10 cellular contexts compared by ENCODE assay signal in genomic region chr4:127788517-127788916, GRCh38. TPM values are rescaled to one million over a fixed set of nuclear protein-coding genes. Genes with fewer than 3 reads are reported as not detected.
DNase-seq lines count a peak whose midpoint lies in the region; ATAC-seq, FAIRE-seq and TF ChIP-seq lines count a peak whose summit lies in the region.
"Had no signal": no experiment of that assay in that cellular context is flagged by ENCODE, and none has a peak within 500 bp of the region (broad histone marks: within the 10 kb centered on the region; RNA-seq: fewer than 3 reads in every experiment).

No MANE protein-coding gene starts in this region.

- no peaks in the 10 kb centered on the region for H3K9me3 Mint-ChIP-seq in CD8-positive, alpha-beta T cell
- no peaks in the 10 kb centered on the region for H3K9me3 Mint-ChIP-seq in naive thymus-derived CD8-positive, alpha-beta T cell
- H3K9me3 Mint-ChIP-seq: T-helper 1 cell treated with Interleukin-12 subunit alpha and Interleukin-12 subunit beta and Interleukin-4 antibody, amounts not matched to agents 30 μg/mL and 1 μg/mL, for 36 hours had no signal

- no peak overlapping the region for H3K4me3 Mint-ChIP-seq in CD8-positive, alpha-beta T cell
- no peak overlapping the region for H3K4me3 Mint-ChIP-seq in naive thymus-derived CD8-positive, alpha-beta T cell
- H3K4me3 Mint-ChIP-seq: naive thymus-derived CD4-positive, alpha-beta T cell; T-helper 1 cell treated with Interleukin-12 subunit alpha and Interleukin-12 subunit beta and Interleukin-4 antibody, amounts not matched to agents 30 μg/mL and 1 μg/mL, for 36 hours had no signal

- no peak overlapping the region for H3K27ac Mint-ChIP-seq in CD8-positive, alpha-beta T cell
- H3K27ac Mint-ChIP-seq in naive thymus-derived CD8-positive, alpha-beta T cell = no peak overlapping the region
- H3K27ac Mint-ChIP-seq: naive thymus-derived CD4-positive, alpha-beta T cell; T-helper 1 cell treated with Interleukin-12 subunit alpha and Interleukin-12 subunit beta and Interleukin-4 antibody, amounts not matched to agents 30 μg/mL and 1 μg/mL, for 36 hours had no signal

- peak; percentile 81 for ATAC-seq in HG02588 (IDR thresholded peaks at IDR 0.05; ENCODE audit: unreplicated experiment)
- ATAC-seq in left colon = peak; percentile 35
- ATAC-seq in CD8-positive, alpha-beta T cell = no peak
- ATAC-seq in naive thymus-derived CD8-positive, alpha-beta T cell = no peak
- ATAC-seq: naive thymus-derived CD4-positive, alpha-beta T cell had no signal

- H3K36me3 Mint-ChIP-seq in CD8-positive, alpha-beta T cell = no peaks in the 10 kb centered on the region
- no peaks in the 10 kb centered on the region for H3K36me3 Mint-ChIP-seq in naive thymus-derived CD8-positive, alpha-beta T cell
- H3K36me3 Mint-ChIP-seq: naive thymus-derived CD4-positive, alpha-beta T cell had no signal

- H3K27me3 Mint-ChIP-seq in CD8-positive, alpha-beta T cell (ENCODE audit: low read depth) = peaks cover 37% of the 10 kb centered on the region
- peaks cover 25 to 48% (median 27%) of the 10 kb centered on the region in 5 donors for H3K27me3 Mint-ChIP-seq in naive thymus-derived CD8-positive, alpha-beta T cell

- H3K4me1 Mint-ChIP-seq in CD8-positive, alpha-beta T cell (ENCODE audit: low read depth) = peaks cover 2% of the 10 kb centered on the region
- no peaks in the 10 kb centered on the region for H3K4me1 Mint-ChIP-seq in naive thymus-derived CD8-positive, alpha-beta T cell

- DNase-seq in GM12891 (ENCODE audit: insufficient read length, low spot score) (no peak), PC-9 (no peak), left colon (no peak), HCEC 1CT (no peak), substantia nigra (lab: John Stamatoyannopoulos, UW) (no peak)
- no peak for DNase-seq in CD8-positive, alpha-beta T cell
- DNase-seq in naive thymus-derived CD8-positive, alpha-beta T cell = no peak
- DNase-seq: naive thymus-derived CD4-positive, alpha-beta T cell had no signal

- H3K4me1 ChIP-seq in PC-9 (replicated peaks; ENCODE audit: insufficient read depth) = peaks cover 15% of the 10 kb centered on the region
- no peaks in the 10 kb centered on the region for H3K4me1 ChIP-seq in CD8-positive, alpha-beta T cell (ENCODE audit: insufficient read depth, low read length)

- H3F3A ChIP-seq in PC-9 (ENCODE audit: insufficient read depth, low read depth) = no peaks in the 10 kb centered on the region; the same call in 1 of the 2 replicates

- FAIRE-seq in GM12891 (lab: Jason Lieb, UNC) = peak; percentile 65

- H4K20me1 ChIP-seq in PC-9 (ENCODE audit: insufficient read depth) = no peaks in the 10 kb centered on the region

- H3K27me3 ChIP-seq in PC-9 (ENCODE audit: insufficient read depth, low read depth) = no peaks in the 10 kb centered on the region
- no peaks in the 10 kb centered on the region for H3K27me3 ChIP-seq in CD8-positive, alpha-beta T cell (ENCODE audit: insufficient read depth, low read length)

- no peaks in the 10 kb centered on the region for H3K9me3 ChIP-seq in PC-9 (ENCODE audit: insufficient read depth, low read depth)
- no peaks in the 10 kb centered on the region for H3K9me3 ChIP-seq in CD8-positive, alpha-beta T cell (ENCODE audit: low read length)

- no peaks in the 10 kb centered on the region for H3K9me2 ChIP-seq in PC-9 (ENCODE audit: insufficient read depth)

- H3K4me3 ChIP-seq in PC-9 = no peak overlapping the region
- no peak overlapping the region for H3K4me3 ChIP-seq in CD8-positive, alpha-beta T cell (ENCODE audit: low read depth, low read length)

- H3K27ac ChIP-seq in PC-9 (no peak overlapping the region), substantia nigra (ENCODE audit: low read depth, low read length, poor library complexity, severe bottlenecking) (no peak overlapping the region)
- no peak overlapping the region for H3K27ac ChIP-seq in CD8-positive, alpha-beta T cell (ENCODE audit: low read depth, low read length)

- no peaks in the 10 kb centered on the region for H3K36me3 ChIP-seq in PC-9 (ENCODE audit: low read depth)
- no peaks in the 10 kb centered on the region for H3K36me3 ChIP-seq in CD8-positive, alpha-beta T cell (ENCODE audit: insufficient read depth, low read length)

- TF ChIP-seq POLR2A in GM12891 (IDR thresholded peaks at IDR 0.05; ENCODE audit: low read depth, low read length) = no peak

- CTCF ChIA-PET in PC-9 (lab: Charles Lee) = no interaction called here
- CTCF ChIA-PET in CD8-positive, alpha-beta T cell (lab: Charles Lee) = no interaction called here

- peak; percentile 61; the same call in 1 of the 2 replicates for TF ChIP-seq CTCF in PC-9 (conservative IDR thresholded peaks at IDR 0.05)
- no peak for TF ChIP-seq CTCF in CD8-positive, alpha-beta T cell (IDR thresholded peaks at IDR 0.05)

- H2AFZ ChIP-seq in PC-9 = no peak overlapping the region

- H3K4me2 ChIP-seq in PC-9 = no peak overlapping the region

- H3K79me2 ChIP-seq in PC-9 (ENCODE audit: low read depth) = peaks cover 58% of the 10 kb centered on the region

- no TSS peak for BruUV-seq in PC-9 (replicated peaks; lab: Mats Ljungman, UMichigan)

- intact Hi-C loops in PC-9 (cut with micrococcal nuclease; ENCODE audit: unreplicated experiment) = no loop called here
- intact Hi-C loops in left colon (cut with DNase I, micrococcal nuclease) = no loop called here
- intact Hi-C loops in CD8-positive, alpha-beta T cell (cut with DNase I, micrococcal nuclease) = no loop called here

- POLR2A ChIA-PET in PC-9 (lab: Charles Lee; ENCODE audit: unreplicated experiment) = no interaction called here
- POLR2A ChIA-PET in CD8-positive, alpha-beta T cell (lab: Charles Lee) = no interaction called here
- POLR2A ChIA-PET in naive thymus-derived CD8-positive, alpha-beta T cell (lab: Charles Lee) = no interaction called here

TF ChIP-seq in GM12891, 5 proteins besides CTCF, POLR2A, EP300 and RAD21:
- TF ChIP-seq POU2F2 (IDR thresholded peaks at IDR 0.05; ENCODE audit: low read depth, low read length) (no peak), PAX5 (IDR thresholded peaks at IDR 0.05; ENCODE audit: insufficient read depth, low read length, severe bottlenecking) (no peak), TAF1 (IDR thresholded peaks at IDR 0.05; ENCODE audit: low read depth, low read length) (no peak), POLR2AphosphoS5 (IDR thresholded peaks at IDR 0.05; ENCODE audit: low read depth, low read length) (no peak), SPI1 (IDR thresholded peaks at IDR 0.05; ENCODE audit: low read depth, low read length) (no peak)

RNA-seq across cellular contexts. Expression of gene HSPA4L, which starts 6.4 kb away (rescaled TPM):
- 13.2 TPM for polyA plus RNA-seq in GM12891 (2012; ENCODE audit: low read depth, missing spikeins)
- 4.6 and 5.1 TPM in 2 replicates for total RNA-seq in PC-9 (2021)
- 1 to 10 TPM; 4.4 to 6.0 TPM for total RNA-seq in left colon
- not detected for total RNA-seq in CD8-positive, alpha-beta T cell
- total RNA-seq in naive thymus-derived CD8-positive, alpha-beta T cell = not detected
- polyA plus RNA-seq in naive thymus-derived CD8-positive, alpha-beta T cell = under 1 TPM in 1 of 3 donors, not detected in 2; 0.32 TPM
- polyA plus RNA-seq: naive thymus-derived CD4-positive, alpha-beta T cell had no signal

RNA-seq across cellular contexts. Expression of gene SLC25A31, which starts 58.3 kb away (rescaled TPM):
- polyA plus RNA-seq in GM12891 (2012; ENCODE audit: low read depth, missing spikeins) = not detected
- total RNA-seq in PC-9 (2021) (not detected in 2 replicates), left colon (not detected)
- total RNA-seq in CD8-positive, alpha-beta T cell = not detected
- not detected for total RNA-seq in naive thymus-derived CD8-positive, alpha-beta T cell
- not detected for polyA plus RNA-seq in naive thymus-derived CD8-positive, alpha-beta T cell
- total RNA-seq: naive thymus-derived CD4-positive, alpha-beta T cell had no signal
- polyA plus RNA-seq: naive thymus-derived CD4-positive, alpha-beta T cell had no signal

Comparison
In these comparisons a context has a peak if more than half of its experiments do, and no peak if none do; other contexts are left out.
1. ATAC-seq: peak in HG02588 (single experiment) and left colon (single experiment); none in CD8-positive, alpha-beta T cell (single experiment) and naive thymus-derived CD8-positive, alpha-beta T cell (0 of 2).